ENCODE assay signal across 9 cellular contexts in genomic region chr12:41189395-41190251, GRCh38. TPM values are rescaled to one million over a fixed set of nuclear protein-coding genes. Genes with fewer than 3 reads are reported as not detected.
A peak's percentile ranks its signal among the peaks of the same experiment; 100 is the strongest.
DNase-seq lines count a peak whose midpoint lies in the region; ATAC-seq and TF ChIP-seq lines count a peak whose summit lies in the region.
"Had no signal": no experiment of that assay in that cellular context is flagged by ENCODE, and none has a peak within 500 bp of the region (broad histone marks: within the 10 kb centered on the region; RNA-seq: fewer than 3 reads in every experiment).

No MANE protein-coding gene starts in this region.

- H3K4me3 ChIP-seq in SK-N-SH (ENCODE audit: low read depth in 2 of 2, low read length in 1 of 2) (no peak overlapping the region; a peak in 1 of 4 replicates), retinal pigment epithelial cell (ENCODE audit: low read length) (peak overlapping the region; percentile 12)

- no peak overlapping the region for H3K4me2 ChIP-seq in SK-N-SH

- H3K27ac Mint-ChIP-seq in activated CD4-positive, alpha-beta memory T cell treated with anti-CD3 and anti-CD28 coated beads, Interleukin-2, amount 10 ng/mL, durations not matched to agents 7 days and 5 days: no peak overlapping the region

- H3K79me2 ChIP-seq in SK-N-SH (ENCODE audit: insufficient read depth): no peaks in the 10 kb centered on the region

- H3K36me3 ChIP-seq in SK-N-SH (replicated peaks in 1 of 2; ENCODE audit: control insufficient read depth in 1 of 2, insufficient read depth in 2 of 2, low read length in 1 of 2): no peaks in the 10 kb centered on the region

- no peaks in the 10 kb centered on the region for H3K9me3 Mint-ChIP-seq in activated CD4-positive, alpha-beta memory T cell treated with anti-CD3 and anti-CD28 coated beads, Interleukin-2, amount 10 ng/mL, durations not matched to agents 7 days and 5 days

- CTCF ChIA-PET in SK-N-SH (lab: Yijun Ruan, JAX): interaction anchor here (0.6 to 3.5 kb wide), 23 partner anchors 11 to 1414 kb away, joined by 3 to 25 read pairs (median 3); no protein-coding TSS in a partner anchor
- CTCF ChIA-PET in activated CD4-positive, alpha-beta memory T cell treated with anti-CD3 and anti-CD28 coated beads, Interleukin-2, amount 10 ng/mL, durations not matched to agents 7 days and 5 days (lab: Charles Lee): no interaction called here

- TF ChIP-seq EP300 in SK-N-SH (IDR thresholded peaks at IDR 0.05; ENCODE audit: borderline replicate concordance in 1 of 2, low read depth in 1 of 2, low read length in 1 of 2): no peak

- WGBS in SK-N-SH (ENCODE audit: low lambda C conversion rate): 23% methylated on average over 31 of the region's 34 CpGs

- no peak overlapping the region for H2AFZ ChIP-seq in SK-N-SH (ENCODE audit: low read depth)

- H3K9ac ChIP-seq in SK-N-SH: no peak overlapping the region

- peaks cover 27% of the 10 kb centered on the region; the same call in 1 of the 2 replicates for H3K27me3 ChIP-seq in SK-N-SH (ENCODE audit: insufficient read depth)

- H3F3A ChIP-seq in SK-N-SH (replicated peaks; ENCODE audit: insufficient read depth): no peaks in the 10 kb centered on the region

- no peaks in the 10 kb centered on the region for H3K36me3 Mint-ChIP-seq in activated CD4-positive, alpha-beta memory T cell treated with anti-CD3 and anti-CD28 coated beads, Interleukin-2, amount 10 ng/mL, durations not matched to agents 7 days and 5 days (ENCODE audit: low read depth)

- no peaks in the 10 kb centered on the region for H4K20me1 ChIP-seq in SK-N-SH (ENCODE audit: insufficient read depth)

- H3K4me1 Mint-ChIP-seq in activated CD4-positive, alpha-beta memory T cell treated with anti-CD3 and anti-CD28 coated beads, Interleukin-2, amount 10 ng/mL, durations not matched to agents 7 days and 5 days: peaks cover 2% of the 10 kb centered on the region

- TF ChIP-seq CTCF in SK-N-SH (IDR thresholded peaks at IDR 0.05) (no peak), retinal pigment epithelial cell (conservative IDR thresholded peaks at IDR 0.05; ENCODE audit: low read depth, low read length) (no peak)

- no peak for TF ChIP-seq RAD21 in SK-N-SH (IDR thresholded peaks at IDR 0.05; ENCODE audit: low read length)

- H3K4me3 Mint-ChIP-seq in activated CD4-positive, alpha-beta memory T cell treated with anti-CD3 and anti-CD28 coated beads, Interleukin-2, amount 10 ng/mL, durations not matched to agents 7 days and 5 days: no peak overlapping the region

- DNase-seq in GM03348 (ENCODE audit: low spot score): peak; percentile 3
- DNase-seq in SK-N-SH: peak; percentile 35
- DNase-seq in hepatic stellate cell (ENCODE audit: low spot score): peak; percentile 38
- DNase-seq in retinal pigment epithelial cell (ENCODE audit: low read depth): no peak
- DNase-seq in activated CD4-positive, alpha-beta memory T cell treated with anti-CD3 and anti-CD28 coated beads, Interleukin-2, amount 10 ng/mL, durations not matched to agents 7 days and 5 days: no peak
- no peak for DNase-seq in NCI-H2227 (lab: John Stamatoyannopoulos, UW; ENCODE audit: unreplicated experiment)

- H3K9me3 ChIP-seq in SK-N-SH: no peaks in the 10 kb centered on the region

- H3K27ac ChIP-seq in SK-N-SH (ENCODE audit: low read depth in 2 of 2, low read length in 1 of 2): no peak overlapping the region

- H3K4me1 ChIP-seq in SK-N-SH (ENCODE audit: control insufficient read depth in 1 of 2, insufficient read depth in 2 of 2, low read depth in 1 of 2, low read length in 1 of 2): peaks cover 0 to 12% of the 10 kb centered on the region in 2 experiments; a peak in 2 of 4 replicates

- ATAC-seq in HG03439 (IDR thresholded peaks at IDR 0.05; ENCODE audit: unreplicated experiment): no peak
- ATAC-seq in HG02763 (IDR thresholded peaks at IDR 0.05; ENCODE audit: unreplicated experiment): no peak

- no peaks in the 10 kb centered on the region for H3K9me2 ChIP-seq in SK-N-SH

- POLR2A ChIA-PET in SK-N-SH (lab: Yijun Ruan, JAX): no interaction called here
- POLR2A ChIA-PET in activated CD4-positive, alpha-beta memory T cell treated with anti-CD3 and anti-CD28 coated beads, Interleukin-2, amount 10 ng/mL, durations not matched to agents 7 days and 5 days (lab: Charles Lee): no interaction called here

- H3K27me3 Mint-ChIP-seq in activated CD4-positive, alpha-beta memory T cell treated with anti-CD3 and anti-CD28 coated beads, Interleukin-2, amount 10 ng/mL, durations not matched to agents 7 days and 5 days: peaks cover 35% of the 10 kb centered on the region

TF ChIP-seq in SK-N-SH, 30 proteins besides CTCF, POLR2A, EP300 and RAD21:
- no peak for TF ChIP-seq PBX3 (IDR thresholded peaks at IDR 0.05)
- no peak for TF ChIP-seq RFX5 (IDR thresholded peaks at IDR 0.05; ENCODE audit: low read length)
- TF ChIP-seq FOSL2 (IDR thresholded peaks at IDR 0.05; ENCODE audit: borderline replicate concordance, low read depth): no peak
- no peak for TF ChIP-seq TEAD4 (IDR thresholded peaks at IDR 0.05; ENCODE audit: borderline replicate concordance, insufficient read depth)
- TF ChIP-seq NFIC (IDR thresholded peaks at IDR 0.05; ENCODE audit: borderline replicate concordance): no peak
- no peak for TF ChIP-seq FOXM1 (IDR thresholded peaks at IDR 0.05; ENCODE audit: low read depth)
- TF ChIP-seq, protein P1, sequence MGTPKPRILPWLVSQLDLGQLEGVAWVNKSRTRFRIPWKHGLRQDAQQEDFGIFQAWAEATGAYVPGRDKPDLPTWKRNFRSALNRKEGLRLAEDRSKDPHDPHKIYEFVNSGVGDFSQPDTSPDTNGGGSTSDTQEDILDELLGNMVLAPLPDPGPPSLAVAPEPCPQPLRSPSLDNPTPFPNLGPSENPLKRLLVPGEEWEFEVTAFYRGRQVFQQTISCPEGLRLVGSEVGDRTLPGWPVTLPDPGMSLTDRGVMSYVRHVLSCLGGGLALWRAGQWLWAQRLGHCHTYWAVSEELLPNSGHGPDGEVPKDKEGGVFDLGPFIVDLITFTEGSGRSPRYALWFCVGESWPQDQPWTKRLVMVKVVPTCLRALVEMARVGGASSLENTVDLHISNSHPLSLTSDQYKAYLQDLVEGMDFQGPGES (IDR thresholded peaks at IDR 0.05; ENCODE audit: low read depth, low read length): no peak
- no peak for TF ChIP-seq TCF12 (IDR thresholded peaks at IDR 0.05)
- no peak for TF ChIP-seq GABPA (IDR thresholded peaks at IDR 0.05; ENCODE audit: low read depth)

RNA-seq across cellular contexts. Expression of gene PDZRN4, which starts 1.5 kb away (rescaled TPM):
- 0.02 TPM in 2 replicates for polyA plus RNA-seq in SK-N-SH (2012; rRNA removed)
- not detected in 2 replicates for polyA plus RNA-seq in SK-N-SH (2012; cell fraction: cytosol; rRNA removed)
- not detected in 2 replicates for polyA plus RNA-seq in SK-N-SH (2012; cell fraction: nucleus; rRNA removed)
- total RNA-seq in activated CD4-positive, alpha-beta memory T cell treated with anti-CD3 and anti-CD28 coated beads, Interleukin-2, amount 10 ng/mL, durations not matched to agents 7 days and 5 days: not detected
- total RNA-seq: epithelial cell of proximal tubule had no signal

Comparison
In these comparisons a context has a peak if more than half of its experiments do, and no peak if none do; other contexts are left out.
1. DNase-seq: peak in GM03348 (single experiment), SK-N-SH (single experiment) and hepatic stellate cell (single experiment); none in retinal pigment epithelial cell (single experiment), activated CD4-positive, alpha-beta memory T cell treated with anti-CD3 and anti-CD28 coated beads, Interleukin-2, amount 10 ng/mL, durations not matched to agents 7 days and 5 days (single experiment) and NCI-H2227 (single experiment).